ENCODE assay signal across 16 cellular contexts in the genomic region with DNA sequence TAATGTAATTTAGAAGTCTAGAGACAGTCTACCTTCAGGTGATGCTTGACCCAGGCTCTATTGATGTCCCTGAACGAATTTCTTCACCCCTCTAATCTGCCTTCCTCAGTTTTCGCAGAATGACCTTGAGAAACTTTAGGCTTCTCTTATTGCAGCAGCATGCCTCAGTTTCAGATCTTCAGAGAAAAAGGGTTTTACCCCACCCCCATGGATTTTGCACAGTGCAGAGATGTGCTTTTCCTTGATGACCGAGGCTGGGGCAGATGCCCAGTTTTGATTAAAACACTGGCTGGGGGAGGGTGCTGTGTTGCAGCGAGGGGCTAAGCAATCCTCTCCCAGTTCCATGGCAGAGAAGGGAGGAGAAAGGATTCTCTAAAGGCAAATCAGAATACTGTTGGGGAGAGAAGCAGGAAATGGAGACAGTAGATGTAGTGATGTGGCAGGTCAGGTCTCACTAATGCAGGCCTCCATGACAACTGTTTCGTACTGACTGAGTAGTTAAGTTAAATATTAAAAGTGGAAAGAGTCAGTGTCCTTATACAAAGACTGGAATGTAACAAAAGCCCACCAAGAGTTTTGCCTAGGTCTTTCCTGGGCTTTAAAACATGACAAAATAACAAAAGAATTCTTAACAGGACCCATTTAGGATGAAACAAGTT. TPM values are rescaled to one million over a fixed set of nuclear protein-coding genes. Genes with fewer than 3 reads are reported as not detected.
DNase-seq lines count a peak whose midpoint lies in the region; ATAC-seq and TF ChIP-seq lines count a peak whose summit lies in the region.
"Had no signal": no experiment of that assay in that cellular context is flagged by ENCODE, and none has a peak within 500 bp of the region (broad histone marks: within the 10 kb centered on the region; RNA-seq: fewer than 3 reads in every experiment).

No MANE protein-coding gene starts in this region.

- H3K36me3 ChIP-seq in Caco-2 (ENCODE audit: control insufficient read depth, insufficient read depth, low read length) (no peaks in the 10 kb centered on the region), testis (ENCODE audit: low read depth, missing control alignments) (no peaks in the 10 kb centered on the region)
- H3K36me3 ChIP-seq: heart left ventricle, tibial artery had no signal

- CTCF ChIA-PET in Caco-2 (lab: Charles Lee), result interaction anchor here (1.8 kb wide), 1 partner anchor 209 kb away, joined by 6 read pairs; no protein-coding TSS in a partner anchor

- POLR2A ChIA-PET in Caco-2 (lab: Charles Lee), result interaction anchor here (0.7 kb wide), 1 partner anchor 65 kb away, joined by 5 read pairs; no protein-coding TSS in a partner anchor

- TF ChIP-seq CTCF in Caco-2 (IDR thresholded peaks at IDR 0.05; ENCODE audit: insufficient read depth in 1 of 2, low read depth in 1 of 2, low read length in 1 of 2, severe bottlenecking in 1 of 2, unreplicated experiment in 1 of 2) (no peak), testis (IDR thresholded peaks at IDR 0.05) (no peak)

- peak in 1 of 2 experiments; percentile 30 for DNase-seq in Caco-2
- DNase-seq in COLO668 (lab: John Stamatoyannopoulos, UW; ENCODE audit: unreplicated experiment), result no peak
- DNase-seq in testis, result no peak
- DNase-seq: activated B cell treated with CpG ODN at 0.5 μM for 24 hours, body of pancreas, heart left ventricle, NCI-H1436, NCI-H82, nephron progenitor cell, tibial artery had no signal

- no TSS peak for BruUV-seq in Caco-2 (replicated peaks; lab: Mats Ljungman, UMichigan)

- ATAC-seq in GM19395 (IDR thresholded peaks at IDR 0.05; ENCODE audit: unreplicated experiment) (peak; percentile 94), HG02678 (IDR thresholded peaks at IDR 0.05; ENCODE audit: unreplicated experiment) (peak; percentile 89), HG03571 (IDR thresholded peaks at IDR 0.05; ENCODE audit: unreplicated experiment) (peak; percentile 95), GM18868 (IDR thresholded peaks at IDR 0.05; ENCODE audit: unreplicated experiment) (no peak), HG03565 (IDR thresholded peaks at IDR 0.05; ENCODE audit: unreplicated experiment) (no peak)
- ATAC-seq: body of pancreas, heart left ventricle had no signal

- H3K4me3 Mint-ChIP-seq in Caco-2 (ENCODE audit: unreplicated experiment), result peak overlapping the region; percentile 56
- H3K4me3 Mint-ChIP-seq: activated B cell treated with CpG ODN at 0.5 μM for 24 hours; activated T-helper 1 cell treated with anti-CD3 and anti-CD28 coated beads, Interleukin-12 subunit alpha, Interleukin-12 subunit beta, Interleukin-2, Interleukin-4 antibody, amounts not matched to agents 30 ng/mL and 10 ng/mL and 1 ng/mL, durations not matched to agents 14 hours and 24 hours and 36 hours; nephron progenitor cell had no signal

- intact Hi-C loops in Caco-2 (cut with micrococcal nuclease; ENCODE audit: unreplicated experiment) (loop anchor here (10.0 kb wide), 2 partner anchors 91 to 201 kb away; no protein-coding TSS in a partner anchor), testis (cut with DNase I; ENCODE audit: low total_unique reads) (no loop called here)

- H3K4me1 Mint-ChIP-seq in Caco-2 (ENCODE audit: low read depth, unreplicated experiment), result peaks cover 21% of the 10 kb centered on the region
- H3K4me1 Mint-ChIP-seq: activated B cell treated with CpG ODN at 0.5 μM for 24 hours had no signal

- H3K4me1 ChIP-seq in Caco-2 (peaks cover 38% of the 10 kb centered on the region), testis (no peaks in the 10 kb centered on the region)
- H3K4me1 ChIP-seq: body of pancreas, heart left ventricle, tibial artery had no signal

- H3K4me3 ChIP-seq in Caco-2 (ENCODE audit: low read depth, low read length) (no peak overlapping the region), testis (no peak overlapping the region)
- H3K4me3 ChIP-seq: body of pancreas, heart left ventricle, tibial artery had no signal

- WGBS in testis, 2 donors, result 73 to 80% methylated on average over 5 of the region's 5 CpGs

- TF ChIP-seq POLR2A in testis (IDR thresholded peaks at IDR 0.05), result no peak

- H3K9me3 ChIP-seq in Caco-2 (no peaks in the 10 kb centered on the region), testis (no peaks in the 10 kb centered on the region)

- no peaks in the 10 kb centered on the region for H3K36me3 Mint-ChIP-seq in Caco-2 (ENCODE audit: insufficient read depth, unreplicated experiment)

- H3K9me3 Mint-ChIP-seq in Caco-2 (ENCODE audit: unreplicated experiment), result no peaks in the 10 kb centered on the region
- H3K9me3 Mint-ChIP-seq: activated B cell treated with CpG ODN at 0.5 μM for 24 hours; activated T-helper 1 cell treated with anti-CD3 and anti-CD28 coated beads, Interleukin-12 subunit alpha, Interleukin-12 subunit beta, Interleukin-2, Interleukin-4 antibody, amounts not matched to agents 30 ng/mL and 10 ng/mL and 1 ng/mL, durations not matched to agents 14 hours and 24 hours and 36 hours had no signal

- H3K27ac Mint-ChIP-seq in Caco-2 (ENCODE audit: unreplicated experiment), result peak overlapping the region; percentile 89
- H3K27ac Mint-ChIP-seq: activated B cell treated with CpG ODN at 0.5 μM for 24 hours; activated T-helper 1 cell treated with anti-CD3 and anti-CD28 coated beads, Interleukin-12 subunit alpha, Interleukin-12 subunit beta, Interleukin-2, Interleukin-4 antibody, amounts not matched to agents 30 ng/mL and 10 ng/mL and 1 ng/mL, durations not matched to agents 14 hours and 24 hours and 36 hours; nephron progenitor cell had no signal

- H3K27ac ChIP-seq in testis, result no peak overlapping the region
- H3K27ac ChIP-seq: body of pancreas, heart left ventricle, tibial artery had no signal

- H3K27me3 Mint-ChIP-seq in Caco-2 (ENCODE audit: insufficient read depth, unreplicated experiment), result no peaks in the 10 kb centered on the region

- H3K27me3 ChIP-seq in Caco-2 (replicated peaks; ENCODE audit: control insufficient read depth, insufficient read depth, low read length), result no peaks in the 10 kb centered on the region
- H3K27me3 ChIP-seq in testis, result no peaks in the 10 kb centered on the region
- H3K27me3 ChIP-seq: body of pancreas had no signal

RNA-seq across cellular contexts. Expression of gene PDZD8, which starts 50.8 kb away (rescaled TPM):
- 49.4 and 54.3 TPM in 2 replicates for total RNA-seq in Caco-2 (2022)
- 100 to 1,000 TPM in 1 of 2 donors, 10 to 100 TPM in 1; 49.6 to 120 TPM for total RNA-seq in testis
- 107 TPM for polyA plus RNA-seq in testis (ENCODE audit: insufficient read depth, low read depth, low replicate concordance)

Comparison
In these comparisons a context has a peak if more than half of its experiments do, and no peak if none do; other contexts are left out.
1. ATAC-seq: peak in GM19395 (single experiment), HG02678 (single experiment) and HG03571 (single experiment); none in GM18868 (single experiment) and HG03565 (single experiment).